Comparison of ENCODE assay signal across 8 cellular contexts in the genomic region with DNA sequence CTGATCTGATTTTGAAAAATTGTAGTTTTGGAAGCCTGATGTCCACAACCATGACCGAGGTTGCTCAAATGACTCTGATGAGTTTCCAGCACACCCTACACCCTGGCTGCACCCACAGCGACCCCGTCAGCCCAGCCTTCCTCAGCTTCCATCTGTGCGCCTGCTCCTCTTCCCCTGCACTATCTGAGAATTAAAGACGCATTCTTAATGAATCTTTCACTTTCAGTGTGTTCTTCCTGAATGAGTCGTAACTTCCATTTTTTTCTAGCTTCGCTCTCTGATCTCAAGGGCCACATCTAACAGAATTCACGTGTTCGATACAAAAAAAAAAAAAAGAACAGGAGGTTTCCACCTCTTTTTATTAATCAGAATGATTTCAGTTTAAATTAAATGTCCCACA. TPM values are rescaled to one million over a fixed set of nuclear protein-coding genes. Genes with fewer than 3 reads are reported as not detected.
A peak's percentile ranks its signal among the peaks of the same experiment; 100 is the strongest.
DNase-seq lines count a peak whose midpoint lies in the region; ATAC-seq and TF ChIP-seq lines count a peak whose summit lies in the region.

No MANE protein-coding gene starts in this region.

- H3K4me3 ChIP-seq in CD4-positive, CD25-positive, alpha-beta regulatory T cell (ENCODE audit: low read depth, low read length): peak overlapping the region; percentile 88
- peak overlapping the region; percentile 20 for H3K4me3 ChIP-seq in iPS-15b (ENCODE audit: low read depth, low read length)

- H3K4me1 Mint-ChIP-seq in CD4-positive, CD25-positive, alpha-beta regulatory T cell: peaks cover 12 to 35% (median 22%) of the 10 kb centered on the region in 4 donors
- peaks cover 23 to 26% (median 24%) of the 10 kb centered on the region in 3 donors for H3K4me1 Mint-ChIP-seq in IgD-negative memory B cell
- peaks cover 26% of the 10 kb centered on the region for H3K4me1 Mint-ChIP-seq in activated T-helper 17 cell treated with anti-CD3 and anti-CD28 coated beads, Interleukin-2, amount 50 U/mL, for 72 hours

- no peaks in the 10 kb centered on the region for H3K27me3 ChIP-seq in CD4-positive, CD25-positive, alpha-beta regulatory T cell (ENCODE audit: control insufficient read depth, insufficient read depth, low read length)
- H3K27me3 ChIP-seq in iPS-15b (ENCODE audit: control insufficient read depth, insufficient read depth, low read length): no peaks in the 10 kb centered on the region

- TF ChIP-seq CTCF in GM20000 (IDR thresholded peaks at IDR 0.05; ENCODE audit: extremely low read depth, missing control alignments): peak; percentile 26

- ATAC-seq in CD4-positive, CD25-positive, alpha-beta regulatory T cell (ENCODE audit: low read depth in 2 of 2): peak; percentile 27 to 50
- ATAC-seq in activated T-helper 17 cell treated with anti-CD3 and anti-CD28 coated beads, Interleukin-2, amount 50 U/mL, for 72 hours (replicated peaks): peak; percentile 67
- no peak for ATAC-seq in GM19328 (IDR thresholded peaks at IDR 0.05; ENCODE audit: unreplicated experiment)

- no peak overlapping the region for H3K9ac ChIP-seq in iPS-15b (ENCODE audit: low read depth, low read length)

- H3K27ac ChIP-seq in CD4-positive, CD25-positive, alpha-beta regulatory T cell (ENCODE audit: insufficient read depth, low read length, poor library complexity, severe bottlenecking): no peak overlapping the region

- no peaks in the 10 kb centered on the region for H3K36me3 Mint-ChIP-seq in CD4-positive, CD25-positive, alpha-beta regulatory T cell
- H3K36me3 Mint-ChIP-seq in IgD-negative memory B cell: no peaks in the 10 kb centered on the region
- no peaks in the 10 kb centered on the region for H3K36me3 Mint-ChIP-seq in activated T-helper 17 cell treated with anti-CD3 and anti-CD28 coated beads, Interleukin-2, amount 50 U/mL, for 72 hours (ENCODE audit: low read depth)

- H3K36me3 ChIP-seq in CD4-positive, CD25-positive, alpha-beta regulatory T cell (ENCODE audit: control insufficient read depth, insufficient read depth, low read length): no peaks in the 10 kb centered on the region
- no peaks in the 10 kb centered on the region for H3K36me3 ChIP-seq in iPS-15b (ENCODE audit: control insufficient read depth, insufficient read depth, low read length)

- no peaks in the 10 kb centered on the region for H3K9me3 ChIP-seq in CD4-positive, CD25-positive, alpha-beta regulatory T cell (ENCODE audit: control insufficient read depth in 2 of 2, low read length in 2 of 2)
- H3K9me3 ChIP-seq in iPS-15b (ENCODE audit: control insufficient read depth, insufficient read depth, low read length): no peaks in the 10 kb centered on the region

- H3K9me3 Mint-ChIP-seq in CD4-positive, CD25-positive, alpha-beta regulatory T cell: peaks cover 0 to 1% (median 0%) of the 10 kb centered on the region in 7 donors
- no peaks in the 10 kb centered on the region for H3K9me3 Mint-ChIP-seq in IgD-negative memory B cell
- H3K9me3 Mint-ChIP-seq in activated T-helper 17 cell treated with anti-CD3 and anti-CD28 coated beads, Interleukin-2, amount 50 U/mL, for 72 hours: no peaks in the 10 kb centered on the region

- peaks cover 21% of the 10 kb centered on the region for H3K27me3 Mint-ChIP-seq in CD4-positive, CD25-positive, alpha-beta regulatory T cell
- no peaks in the 10 kb centered on the region for H3K27me3 Mint-ChIP-seq in IgD-negative memory B cell
- H3K27me3 Mint-ChIP-seq in activated T-helper 17 cell treated with anti-CD3 and anti-CD28 coated beads, Interleukin-2, amount 50 U/mL, for 72 hours: peaks cover 12% of the 10 kb centered on the region

- peaks cover 22% of the 10 kb centered on the region for H3K4me1 ChIP-seq in CD4-positive, CD25-positive, alpha-beta regulatory T cell (ENCODE audit: control insufficient read depth, insufficient read depth, low read length, poor library complexity, severe bottlenecking)
- H3K4me1 ChIP-seq in iPS-15b (ENCODE audit: control insufficient read depth, insufficient read depth, low read length): peaks cover 2% of the 10 kb centered on the region

- peak in 2 of 3 donors; percentile 16 to 53 for DNase-seq in CD4-positive, CD25-positive, alpha-beta regulatory T cell
- DNase-seq in GM20000 (ENCODE audit: low spot score) (peak; percentile 52), NCI-H1105 treated with DMSO at 0.1 percent for 48 hours (lab: John Stamatoyannopoulos, UW) (no peak)
- peak; percentile 54 for DNase-seq in stimulated activated CD8-positive, alpha-beta memory T cell treated with anti-CD3 and anti-CD28 coated beads, Interleukin-4, amount 100 ng/mL, for 48 hours

- peak overlapping the region; percentile 87 to 93 (median 92) for H3K27ac Mint-ChIP-seq in CD4-positive, CD25-positive, alpha-beta regulatory T cell
- peak overlapping the region; percentile 33 to 94 (median 93) for H3K27ac Mint-ChIP-seq in IgD-negative memory B cell
- peak overlapping the region; percentile 78 for H3K27ac Mint-ChIP-seq in activated T-helper 17 cell treated with anti-CD3 and anti-CD28 coated beads, Interleukin-2, amount 50 U/mL, for 72 hours

- H3K4me3 Mint-ChIP-seq in CD4-positive, CD25-positive, alpha-beta regulatory T cell: peak overlapping the region; percentile 34 to 89 (median 84)
- peak overlapping the region; percentile 43 to 93 (median 84) for H3K4me3 Mint-ChIP-seq in IgD-negative memory B cell
- H3K4me3 Mint-ChIP-seq in activated T-helper 17 cell treated with anti-CD3 and anti-CD28 coated beads, Interleukin-2, amount 50 U/mL, for 72 hours: peak overlapping the region; percentile 75

RNA-seq across cellular contexts. Expression of a gene that starts 21.3 kb away (rescaled TPM):
- 45.2 TPM for total RNA-seq in CD4-positive, CD25-positive, alpha-beta regulatory T cell
- polyA plus RNA-seq in CD4-positive, CD25-positive, alpha-beta regulatory T cell: 1 to 10 TPM; 1.2 to 3.8 (median 2.1) TPM
- 6.1 TPM for polyA plus RNA-seq in IgD-negative memory B cell
- 10 to 100 TPM; 14.8 to 21.9 TPM for total RNA-seq in activated T-helper 17 cell treated with anti-CD3 and anti-CD28 coated beads, Interleukin-2, amount 50 U/mL, for 72 hours
